In the genomic region with DNA sequence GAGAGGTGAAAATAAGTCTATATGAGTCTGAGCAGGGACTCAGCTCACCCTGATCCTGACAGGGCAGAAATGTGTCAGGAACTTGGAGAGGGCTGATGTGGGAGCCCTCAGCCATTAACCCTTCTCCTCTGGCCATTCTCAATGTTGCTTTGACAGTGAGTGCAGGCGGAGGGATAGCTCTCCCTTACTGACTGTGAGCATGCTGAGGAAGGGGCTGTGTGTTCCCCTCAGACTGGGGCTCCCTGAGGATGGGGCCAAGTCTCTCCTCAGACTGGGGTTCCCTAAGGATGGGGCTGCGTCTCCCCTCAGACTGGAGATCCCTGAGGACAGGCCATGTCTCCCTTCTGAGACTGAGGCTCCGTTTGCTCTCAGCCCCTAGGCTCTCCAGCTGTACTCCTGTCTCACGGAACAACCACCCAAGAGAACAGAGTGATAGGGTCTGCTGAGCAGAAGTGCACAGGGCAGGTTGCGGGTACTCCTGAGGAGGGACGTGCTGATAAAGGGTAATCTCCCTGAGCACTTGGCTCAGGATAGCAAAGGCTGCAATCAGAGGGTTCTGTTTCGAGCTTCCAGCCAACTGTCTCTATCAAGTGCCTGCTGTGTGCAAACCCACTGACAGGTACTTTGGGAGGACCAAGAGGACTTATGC, we compare ENCODE assay signal across 1 cellular context.
TF ChIP-seq lines count a peak whose summit lies in the region.

No MANE protein-coding gene starts in this region.

TF ChIP-seq in K562, 482 proteins besides CTCF, POLR2A, EP300 and RAD21 (continued from another document and continues in another):
- no peak for TF ChIP-seq FOXK2 (conservative IDR thresholded peaks at IDR 0.05 in 1 of 2, IDR thresholded peaks at IDR 0.05 in 1 of 2; ENCODE audit: low read depth in 2 of 2)
- no peak for TF ChIP-seq MNT (conservative IDR thresholded peaks at IDR 0.05)
- no peak for TF ChIP-seq SREBF1 (IDR thresholded peaks at IDR 0.05; ENCODE audit: borderline replicate concordance, low read depth, low read length)
- TF ChIP-seq TCF3 (CRISPR knock-in tag; IDR thresholded peaks at IDR 0.05): peak; percentile 94
- no peak for TF ChIP-seq MIER1 (IDR thresholded peaks at IDR 0.05; ENCODE audit: low read depth)
- TF ChIP-seq RBBP5 (IDR thresholded peaks at IDR 0.05; ENCODE audit: borderline replicate concordance, insufficient read depth, low read length, poor library complexity, severe bottlenecking): no peak
- TF ChIP-seq POLR2AphosphoS5 (IDR thresholded peaks at IDR 0.05; ENCODE audit: control insufficient read depth, insufficient read depth, low read depth, low read length): peak; percentile 81; the same call in 1 of the 2 replicates
- no peak for TF ChIP-seq NR4A1 (CRISPR knock-in tag; IDR thresholded peaks at IDR 0.05)
- TF ChIP-seq NR4A1 (tag; IDR thresholded peaks at IDR 0.05): no peak
- TF ChIP-seq HMG20B (CRISPR knock-in tag; IDR thresholded peaks at IDR 0.05): no peak
- no peak for TF ChIP-seq GABPB2 (CRISPR knock-in tag; conservative IDR thresholded peaks at IDR 0.05)
- TF ChIP-seq KAT2B (IDR thresholded peaks at IDR 0.05; ENCODE audit: low read depth, low read length): no peak
- no peak for TF ChIP-seq ZZZ3 (IDR thresholded peaks at IDR 0.05)
- peak; percentile 54; the same call in 1 of the 2 replicates for TF ChIP-seq E2F4 (CRISPR knock-in tag; IDR thresholded peaks at IDR 0.05; ENCODE audit: low read depth)
- TF ChIP-seq ETS1 (conservative IDR thresholded peaks at IDR 0.05; ENCODE audit: control insufficient read depth, low read depth, low read length): no peak
- TF ChIP-seq HDAC2 (IDR thresholded peaks at IDR 0.05): 0 out of 2 replicates have a peak, but pooled peaks have one; percentile 51
- TF ChIP-seq, protein P1, sequence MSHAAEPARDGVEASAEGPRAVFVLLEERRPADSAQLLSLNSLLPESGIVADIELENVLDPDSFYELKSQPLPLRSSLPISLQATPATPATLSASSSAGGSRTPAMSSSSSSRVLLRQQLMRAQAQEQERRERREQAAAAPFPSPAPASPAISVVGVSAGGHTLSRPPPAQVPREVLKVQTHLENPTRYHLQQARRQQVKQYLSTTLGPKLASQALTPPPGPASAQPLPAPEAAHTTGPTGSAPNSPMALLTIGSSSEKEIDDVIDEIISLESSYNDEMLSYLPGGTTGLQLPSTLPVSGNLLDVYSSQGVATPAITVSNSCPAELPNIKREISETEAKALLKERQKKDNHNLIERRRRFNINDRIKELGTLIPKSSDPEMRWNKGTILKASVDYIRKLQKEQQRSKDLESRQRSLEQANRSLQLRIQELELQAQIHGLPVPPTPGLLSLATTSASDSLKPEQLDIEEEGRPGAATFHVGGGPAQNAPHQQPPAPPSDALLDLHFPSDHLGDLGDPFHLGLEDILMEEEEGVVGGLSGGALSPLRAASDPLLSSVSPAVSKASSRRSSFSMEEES (CRISPR knock-in tag; IDR thresholded peaks at IDR 0.05): no peak
- TF ChIP-seq MCM2 (IDR thresholded peaks at IDR 0.05; ENCODE audit: low read depth): no peak
- TF ChIP-seq KDM2B (CRISPR knock-in tag; IDR thresholded peaks at IDR 0.05): no peak
- TF ChIP-seq KDM4B (IDR thresholded peaks at IDR 0.05; ENCODE audit: borderline replicate concordance in 2 of 2, low read depth in 1 of 2): no peak
- TF ChIP-seq ZKSCAN1 (IDR thresholded peaks at IDR 0.05; ENCODE audit: low read depth, low read length): 0 out of 2 replicates have a peak, but pooled peaks have one; percentile 38
- no peak for TF ChIP-seq ETV5 (CRISPR knock-in tag; IDR thresholded peaks at IDR 0.05; ENCODE audit: low read depth)
- TF ChIP-seq C11orf30 (IDR thresholded peaks at IDR 0.05; ENCODE audit: low read depth): no peak
- peak; percentile 44 for TF ChIP-seq ZBTB7A (IDR thresholded peaks at IDR 0.05; ENCODE audit: borderline replicate concordance, control insufficient read depth, low read depth, low read length)
- TF ChIP-seq ZNF740 (CRISPR knock-in tag; IDR thresholded peaks at IDR 0.05): 0 out of 2 replicates have a peak, but pooled peaks have one; percentile 21
- TF ChIP-seq ZNF740 (tag; IDR thresholded peaks at IDR 0.05): no peak
- no peak for TF ChIP-seq MEIS2 (IDR thresholded peaks at IDR 0.05; ENCODE audit: partially characterized antibody)
- TF ChIP-seq JUN (IDR thresholded peaks at IDR 0.05; ENCODE audit: borderline replicate concordance, low read depth, low read length): no peak
- TF ChIP-seq JUN (CRISPR knock-in tag; IDR thresholded peaks at IDR 0.05; ENCODE audit: borderline replicate concordance): no peak
- no peak for TF ChIP-seq ZNF408 (CRISPR knock-in tag; IDR thresholded peaks at IDR 0.05; ENCODE audit: low read depth)
- no peak for TF ChIP-seq CREBBP (IDR thresholded peaks at IDR 0.05; ENCODE audit: low read depth, low read length)
- no peak for TF ChIP-seq EWSR1 (IDR thresholded peaks at IDR 0.05; ENCODE audit: borderline replicate concordance, low read depth, partially characterized antibody)
- TF ChIP-seq, protein P2, sequence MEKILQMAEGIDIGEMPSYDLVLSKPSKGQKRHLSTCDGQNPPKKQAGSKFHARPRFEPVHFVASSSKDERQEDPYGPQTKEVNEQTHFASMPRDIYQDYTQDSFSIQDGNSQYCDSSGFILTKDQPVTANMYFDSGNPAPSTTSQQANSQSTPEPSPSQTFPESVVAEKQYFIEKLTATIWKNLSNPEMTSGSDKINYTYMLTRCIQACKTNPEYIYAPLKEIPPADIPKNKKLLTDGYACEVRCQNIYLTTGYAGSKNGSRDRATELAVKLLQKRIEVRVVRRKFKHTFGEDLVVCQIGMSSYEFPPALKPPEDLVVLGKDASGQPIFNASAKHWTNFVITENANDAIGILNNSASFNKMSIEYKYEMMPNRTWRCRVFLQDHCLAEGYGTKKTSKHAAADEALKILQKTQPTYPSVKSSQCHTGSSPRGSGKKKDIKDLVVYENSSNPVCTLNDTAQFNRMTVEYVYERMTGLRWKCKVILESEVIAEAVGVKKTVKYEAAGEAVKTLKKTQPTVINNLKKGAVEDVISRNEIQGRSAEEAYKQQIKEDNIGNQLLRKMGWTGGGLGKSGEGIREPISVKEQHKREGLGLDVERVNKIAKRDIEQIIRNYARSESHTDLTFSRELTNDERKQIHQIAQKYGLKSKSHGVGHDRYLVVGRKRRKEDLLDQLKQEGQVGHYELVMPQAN (IDR thresholded peaks at IDR 0.05; ENCODE audit: borderline replicate concordance): no peak
- TF ChIP-seq ZNF592 (IDR thresholded peaks at IDR 0.05): no peak
- TF ChIP-seq EP400 (IDR thresholded peaks at IDR 0.05): no peak
- TF ChIP-seq ZBTB17 (CRISPR knock-in tag; IDR thresholded peaks at IDR 0.05): no peak
- no peak for TF ChIP-seq SMAD2 (IDR thresholded peaks at IDR 0.05; ENCODE audit: low read depth, low read length)
- peak; percentile 71; the same call in 1 of the 2 replicates for TF ChIP-seq SMARCA4 (IDR thresholded peaks at IDR 0.05)
- no peak for TF ChIP-seq ZNF586 (CRISPR knock-in tag; conservative IDR thresholded peaks at IDR 0.05)
- TF ChIP-seq TSC22D4 (tag; IDR thresholded peaks at IDR 0.05): no peak
- no peak for TF ChIP-seq PHB (CRISPR knock-in tag; IDR thresholded peaks at IDR 0.05)
- no peak for TF ChIP-seq ZBTB34 (CRISPR knock-in tag; IDR thresholded peaks at IDR 0.05)
- TF ChIP-seq HDAC1 (IDR thresholded peaks at IDR 0.05): peak in 1 of 2 experiments; percentile 59; a peak in 2 of 4 replicates
- TF ChIP-seq NUFIP1 (IDR thresholded peaks at IDR 0.05; ENCODE audit: partially characterized antibody): no peak
- no peak for TF ChIP-seq ATF7 (IDR thresholded peaks at IDR 0.05)
- TF ChIP-seq STAT5B (CRISPR knock-in tag; IDR thresholded peaks at IDR 0.05): no peak
- no peak for TF ChIP-seq COPS2 (conservative IDR thresholded peaks at IDR 0.05)
- TF ChIP-seq CEBPB (tag; IDR thresholded peaks at IDR 0.05): no peak
- TF ChIP-seq MAX (CRISPR knock-in tag; IDR thresholded peaks at IDR 0.05): no peak
- TF ChIP-seq PYGO2 (tag; IDR thresholded peaks at IDR 0.05): no peak
- TF ChIP-seq ZSCAN32 (CRISPR knock-in tag; IDR thresholded peaks at IDR 0.05): no peak
- no peak for TF ChIP-seq ZNF449 (CRISPR knock-in tag; IDR thresholded peaks at IDR 0.05)
- TF ChIP-seq TAL1 (IDR thresholded peaks at IDR 0.05): peak; percentile 83
